1 cellular context compared by ENCODE assay signal in genomic region chr22:30208631-30209603, GRCh38.
A peak's percentile ranks its signal among the peaks of the same experiment; 100 is the strongest.
TF ChIP-seq lines count a peak whose summit lies in the region.

No MANE protein-coding gene starts in this region.

TF ChIP-seq in HepG2, 621 proteins besides CTCF, POLR2A, EP300 and RAD21 (continued from another document):
- TF ChIP-seq RELA (CRISPR knock-in tag; IDR thresholded peaks at IDR 0.05) (no peak), ZBTB14 (CRISPR knock-in tag; IDR thresholded peaks at IDR 0.05) (no peak), ADNP (CRISPR knock-in tag; IDR thresholded peaks at IDR 0.05) (no peak), ARID3A (IDR thresholded peaks at IDR 0.05; ENCODE audit: low read depth, low read length) (no peak), NFIB (CRISPR knock-in tag; IDR thresholded peaks at IDR 0.05; ENCODE audit: borderline replicate concordance) (no peak), ZFY (CRISPR knock-in tag; IDR thresholded peaks at IDR 0.05) (peak; percentile 87), ZFX (CRISPR knock-in tag; IDR thresholded peaks at IDR 0.05; ENCODE audit: low read depth) (peak; percentile 87), FOXJ3 (CRISPR knock-in tag; IDR thresholded peaks at IDR 0.05; ENCODE audit: borderline replicate concordance) (no peak)
- TF ChIP-seq, protein P1, sequence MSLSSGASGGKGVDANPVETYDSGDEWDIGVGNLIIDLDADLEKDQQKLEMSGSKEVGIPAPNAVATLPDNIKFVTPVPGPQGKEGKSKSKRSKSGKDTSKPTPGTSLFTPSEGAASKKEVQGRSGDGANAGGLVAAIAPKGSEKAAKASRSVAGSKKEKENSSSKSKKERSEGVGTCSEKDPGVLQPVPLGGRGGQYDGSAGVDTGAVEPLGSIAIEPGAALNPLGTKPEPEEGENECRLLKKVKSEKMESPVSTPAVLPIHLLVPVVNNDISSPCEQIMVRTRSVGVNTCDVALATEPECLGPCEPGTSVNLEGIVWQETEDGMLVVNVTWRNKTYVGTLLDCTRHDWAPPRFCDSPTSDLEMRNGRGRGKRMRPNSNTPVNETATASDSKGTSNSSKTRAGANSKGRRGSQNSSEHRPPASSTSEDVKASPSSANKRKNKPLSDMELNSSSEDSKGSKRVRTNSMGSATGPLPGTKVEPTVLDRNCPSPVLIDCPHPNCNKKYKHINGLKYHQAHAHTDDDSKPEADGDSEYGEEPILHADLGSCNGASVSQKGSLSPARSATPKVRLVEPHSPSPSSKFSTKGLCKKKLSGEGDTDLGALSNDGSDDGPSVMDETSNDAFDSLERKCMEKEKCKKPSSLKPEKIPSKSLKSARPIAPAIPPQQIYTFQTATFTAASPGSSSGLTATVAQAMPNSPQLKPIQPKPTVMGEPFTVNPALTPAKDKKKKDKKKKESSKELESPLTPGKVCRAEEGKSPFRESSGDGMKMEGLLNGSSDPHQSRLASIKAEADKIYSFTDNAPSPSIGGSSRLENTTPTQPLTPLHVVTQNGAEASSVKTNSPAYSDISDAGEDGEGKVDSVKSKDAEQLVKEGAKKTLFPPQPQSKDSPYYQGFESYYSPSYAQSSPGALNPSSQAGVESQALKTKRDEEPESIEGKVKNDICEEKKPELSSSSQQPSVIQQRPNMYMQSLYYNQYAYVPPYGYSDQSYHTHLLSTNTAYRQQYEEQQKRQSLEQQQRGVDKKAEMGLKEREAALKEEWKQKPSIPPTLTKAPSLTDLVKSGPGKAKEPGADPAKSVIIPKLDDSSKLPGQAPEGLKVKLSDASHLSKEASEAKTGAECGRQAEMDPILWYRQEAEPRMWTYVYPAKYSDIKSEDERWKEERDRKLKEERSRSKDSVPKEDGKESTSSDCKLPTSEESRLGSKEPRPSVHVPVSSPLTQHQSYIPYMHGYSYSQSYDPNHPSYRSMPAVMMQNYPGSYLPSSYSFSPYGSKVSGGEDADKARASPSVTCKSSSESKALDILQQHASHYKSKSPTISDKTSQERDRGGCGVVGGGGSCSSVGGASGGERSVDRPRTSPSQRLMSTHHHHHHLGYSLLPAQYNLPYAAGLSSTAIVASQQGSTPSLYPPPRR (CRISPR knock-in tag; IDR thresholded peaks at IDR 0.05; ENCODE audit: borderline replicate concordance): no peak
- TF ChIP-seq, protein P2, sequence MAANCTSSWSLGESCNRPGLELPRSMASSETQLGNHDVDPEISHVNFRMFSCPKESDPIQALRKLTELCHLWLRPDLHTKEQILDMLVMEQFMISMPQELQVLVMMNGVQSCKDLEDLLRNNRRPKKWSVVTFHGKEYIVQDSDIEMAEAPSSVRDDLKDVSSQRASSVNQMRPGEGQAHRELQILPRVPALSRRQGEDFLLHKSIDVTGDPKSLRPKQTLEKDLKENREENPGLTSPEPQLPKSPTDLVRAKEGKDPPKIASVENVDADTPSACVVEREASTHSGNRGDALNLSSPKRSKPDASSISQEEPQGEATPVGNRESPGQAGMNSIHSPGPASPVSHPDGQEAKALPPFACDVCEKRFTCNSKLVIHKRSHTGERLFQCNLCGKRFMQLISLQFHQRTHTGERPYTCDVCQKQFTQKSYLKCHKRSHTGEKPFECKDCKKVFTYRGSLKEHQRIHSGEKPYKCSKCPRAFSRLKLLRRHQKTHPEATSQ (CRISPR knock-in tag; IDR thresholded peaks at IDR 0.05; ENCODE audit: borderline replicate concordance): no peak
